ENCODE assay signal across 10 cellular contexts in the genomic region with DNA sequence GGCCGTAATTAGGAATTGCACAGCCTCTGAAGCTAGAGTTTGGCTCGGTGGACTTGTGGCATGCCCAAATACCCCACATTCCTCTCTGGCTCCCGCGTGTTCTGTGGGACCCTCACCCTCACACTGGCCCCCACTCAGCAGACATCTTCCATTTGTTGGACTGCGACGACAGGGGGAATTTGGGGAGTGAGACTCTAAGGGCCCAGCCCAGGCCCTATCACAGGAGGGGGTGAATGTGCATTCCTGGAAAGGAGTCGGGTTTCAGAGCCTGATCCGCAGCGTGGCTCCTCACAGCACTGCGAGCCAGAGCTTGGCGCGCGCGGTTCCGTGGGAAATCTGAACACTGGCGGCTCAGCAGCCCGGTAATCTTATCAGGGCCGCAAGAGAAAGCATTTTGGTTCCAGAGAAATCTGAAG. TPM values are rescaled to one million over a fixed set of nuclear protein-coding genes. Genes with fewer than 3 reads are reported as not detected.
DNase-seq lines count a peak whose midpoint lies in the region; ATAC-seq, FAIRE-seq and TF ChIP-seq lines count a peak whose summit lies in the region.
"Had no signal": no experiment of that assay in that cellular context is flagged by ENCODE, and none has a peak within 500 bp of the region (broad histone marks: within the 10 kb centered on the region; RNA-seq: fewer than 3 reads in every experiment).

No MANE protein-coding gene starts in this region.

- intact Hi-C loops in GM12878 (cut with micrococcal nuclease; ENCODE audit: unreplicated experiment) = loop anchor here (10.0 kb wide), 1 partner anchor 80 kb away; the partner anchor contains the start of gene CREG1

- POLR2A ChIA-PET in GM12878 (lab: Charles Lee) = interaction anchor here (0.6 to 3.9 kb wide), 9 partner anchors 10 to 81 kb away, joined by 3 to 19 read pairs (median 4); partner anchors contain the start of gene CREG1

- no peaks in the 10 kb centered on the region for H3K27me3 Mint-ChIP-seq in activated naive CD4-positive, alpha-beta T cell treated with anti-CD3 and anti-CD28 coated beads, Interleukin-2, amount 10 ng/mL, durations not matched to agents 7 days and 5 days

- no peak for FAIRE-seq in GM12878 (lab: Jason Lieb, UNC)

- no peak for TF ChIP-seq POLR2A in GM12878 (IDR thresholded peaks at IDR 0.05; ENCODE audit: low read depth, low read length)

- no peaks in the 10 kb centered on the region for H3K9me3 ChIP-seq in GM12878 (replicated peaks; ENCODE audit: control insufficient read depth, insufficient read depth, low read length)

- TF ChIP-seq RAD21 in GM12878 (IDR thresholded peaks at IDR 0.05; ENCODE audit: insufficient read depth, low read depth, low read length) = no peak

- no peak for TF ChIP-seq CTCF in GM12878 (IDR thresholded peaks at IDR 0.05 in 2 of 3, conservative IDR thresholded peaks at IDR 0.05 in 1 of 3; ENCODE audit: control insufficient read depth in 2 of 3, extremely low read depth in 1 of 3, insufficient read depth in 1 of 3, low read depth in 3 of 3, low read length in 3 of 3)

- H3K27ac Mint-ChIP-seq in activated naive CD4-positive, alpha-beta T cell treated with anti-CD3 and anti-CD28 coated beads, Interleukin-2, amount 10 ng/mL, durations not matched to agents 7 days and 5 days = peak overlapping the region; percentile 87
- no peak overlapping the region for H3K27ac Mint-ChIP-seq in activated naive CD4-positive, alpha-beta T cell treated with anti-CD3 and anti-CD28 coated beads, Interleukin-2, amount 50 U/mL, for 72 hours

- BruUV-seq in GM12878 (replicated peaks; lab: Mats Ljungman, UMichigan) = no TSS peak

- RAD21 ChIA-PET in GM12878 (lab: Charles Lee; ENCODE audit: unreplicated experiment) = interaction anchor here (0.8 to 13.0 kb wide), 6 partner anchors 15 to 52 kb away, joined by 3 to 159 read pairs (median 43); no protein-coding TSS in a partner anchor

- no peak overlapping the region for H2AFZ ChIP-seq in GM12878 (ENCODE audit: control insufficient read depth, low read depth, low read length)

- H4K20me1 ChIP-seq in GM12878 (ENCODE audit: control insufficient read depth, insufficient read depth) = no peaks in the 10 kb centered on the region; the same call in 1 of the 2 replicates

- no peaks in the 10 kb centered on the region for H3K27me3 ChIP-seq in GM12878 (replicated peaks in 1 of 2; ENCODE audit: control insufficient read depth in 2 of 2, insufficient read depth in 2 of 2, low read length in 1 of 2)

- in situ Hi-C loops in GM12878 (cut with MboI) = no loop called here

- H3K36me3 ChIP-seq in GM12878 (ENCODE audit: control insufficient read depth in 2 of 2, insufficient read depth in 2 of 2, low read length in 1 of 2) = peaks cover 0 to 24% of the 10 kb centered on the region in 2 experiments; a peak in 3 of 4 replicates

- SMC1A ChIA-PET in GM12878 (lab: Charles Lee; ENCODE audit: uncharacterized antibody, unreplicated experiment) = interaction anchor here (2.1 to 12.4 kb wide), 9 partner anchors 7 to 82 kb away, joined by 5 to 170 read pairs (median 28); partner anchors contain the start of gene CREG1

- CTCF ChIA-PET in activated naive CD4-positive, alpha-beta T cell treated with anti-CD3 and anti-CD28 coated beads, Interleukin-2, amount 10 ng/mL, durations not matched to agents 7 days and 5 days (lab: Charles Lee) = interaction anchor here (0.8 to 12.4 kb wide), 4 partner anchors 15 to 52 kb away, joined by 4 to 236 read pairs (median 24); no protein-coding TSS in a partner anchor
- CTCF ChIA-PET in GM12878 (lab: Yijun Ruan, JAX) = interaction anchor here (0.6 to 9.4 kb wide), 7 partner anchors 11 to 447 kb away, joined by 3 to 129 read pairs (median 5); no protein-coding TSS in a partner anchor

- peaks cover 87% of the 10 kb centered on the region for H3K79me2 ChIP-seq in GM12878 (ENCODE audit: control insufficient read depth, insufficient read depth, low read length)

- H3K4me3 Mint-ChIP-seq in activated naive CD4-positive, alpha-beta T cell treated with anti-CD3 and anti-CD28 coated beads, Interleukin-2, amount 10 ng/mL, durations not matched to agents 7 days and 5 days = no peak overlapping the region

- ATAC-seq in activated naive CD4-positive, alpha-beta T cell treated with anti-CD3 and anti-CD28 coated beads, Interleukin-2, amount 50 U/mL, for 72 hours = no peak
- ATAC-seq in GM12878 = no peak
- no peak for ATAC-seq in HG02678 (IDR thresholded peaks at IDR 0.05; ENCODE audit: unreplicated experiment)
- no peak for ATAC-seq in GM18861 (IDR thresholded peaks at IDR 0.05; ENCODE audit: unreplicated experiment)
- ATAC-seq in HG02973 (IDR thresholded peaks at IDR 0.05; ENCODE audit: unreplicated experiment) = no peak

- 96% methylated on average over 18 of the region's 18 CpGs for WGBS in GM12878 (ENCODE audit: insufficient coverage, insufficient replicate concordance, low lambda C conversion rate, missing lambda C conversion rate)

- peak overlapping the region; percentile 80 for H3K4me2 ChIP-seq in GM12878 (ENCODE audit: control insufficient read depth, insufficient read depth)

- no peak for TF ChIP-seq EP300 in GM12878 (IDR thresholded peaks at IDR 0.05; ENCODE audit: borderline replicate concordance in 1 of 2, control insufficient read depth in 1 of 2, low read depth in 2 of 2, low read length in 2 of 2)

- H3K27ac ChIP-seq in GM12878 (ENCODE audit: control insufficient read depth, insufficient read depth) (0 out of 2 replicates have a peak overlapping the region, but pooled peaks have one; percentile 79), temporal lobe (ENCODE audit: low read depth, low read length) (peak overlapping the region; percentile 44)
- H3K27ac ChIP-seq: SK-N-MC had no signal

- H3K36me3 Mint-ChIP-seq in activated naive CD4-positive, alpha-beta T cell treated with anti-CD3 and anti-CD28 coated beads, Interleukin-2, amount 10 ng/mL, durations not matched to agents 7 days and 5 days = peaks cover 79% of the 10 kb centered on the region
- peaks cover 21 to 64% of the 10 kb centered on the region in 2 donors for H3K36me3 Mint-ChIP-seq in activated naive CD4-positive, alpha-beta T cell treated with anti-CD3 and anti-CD28 coated beads, Interleukin-2, amount 50 U/mL, for 72 hours

- no peaks in the 10 kb centered on the region for H3K9me3 Mint-ChIP-seq in activated naive CD4-positive, alpha-beta T cell treated with anti-CD3 and anti-CD28 coated beads, Interleukin-2, amount 10 ng/mL, durations not matched to agents 7 days and 5 days
- no peaks in the 10 kb centered on the region for H3K9me3 Mint-ChIP-seq in activated naive CD4-positive, alpha-beta T cell treated with anti-CD3 and anti-CD28 coated beads, Interleukin-2, amount 50 U/mL, for 72 hours

- H3K4me1 Mint-ChIP-seq in activated naive CD4-positive, alpha-beta T cell treated with anti-CD3 and anti-CD28 coated beads, Interleukin-2, amount 10 ng/mL, durations not matched to agents 7 days and 5 days = peaks cover 73% of the 10 kb centered on the region

- peak overlapping the region; percentile 41; the same call in 1 of the 2 replicates for H3K4me3 ChIP-seq in GM12878
- H3K4me3 ChIP-seq: SK-N-MC had no signal

- peaks cover 43% of the 10 kb centered on the region for H3K4me1 ChIP-seq in GM12878 (ENCODE audit: control insufficient read depth, insufficient read depth, low read length)

- no peak for DNase-seq in activated naive CD4-positive, alpha-beta T cell treated with anti-CD3 and anti-CD28 coated beads, Interleukin-2, amount 10 ng/mL, durations not matched to agents 7 days and 5 days
- no peak for DNase-seq in activated naive CD4-positive, alpha-beta T cell treated with anti-CD3 and anti-CD28 coated beads, Interleukin-2, amount 50 U/mL, for 72 hours (ENCODE audit: low spot score in 2 of 2)
- DNase-seq in GM12878 (ENCODE audit: low read depth, low spot score) (no peak), islet precursor cell (peak; percentile 73)
- DNase-seq: C1 segment of cervical spinal cord had no signal

- H3K9ac ChIP-seq in GM12878 (ENCODE audit: control insufficient read depth, insufficient read depth, low read length) = no peak overlapping the region

TF ChIP-seq in GM12878, 131 proteins besides CTCF, POLR2A, EP300 and RAD21:
- TF ChIP-seq MYB (IDR thresholded peaks at IDR 0.05; ENCODE audit: borderline replicate concordance, low read depth, low read length) (no peak), BACH1 (IDR thresholded peaks at IDR 0.05; ENCODE audit: borderline replicate concordance) (no peak), BHLHE40 (IDR thresholded peaks at IDR 0.05; ENCODE audit: borderline replicate concordance in 1 of 2, low read depth in 2 of 2, low read length in 1 of 2) (no peak), SUPT20H (IDR thresholded peaks at IDR 0.05; ENCODE audit: borderline replicate concordance, control insufficient read depth, low read depth, low read length) (no peak), TBL1XR1 (IDR thresholded peaks at IDR 0.05; ENCODE audit: low read depth, low read length) (no peak), ATF7 (IDR thresholded peaks at IDR 0.05; ENCODE audit: low read depth) (no peak), STAT3 (IDR thresholded peaks at IDR 0.05; ENCODE audit: low read depth, low read length) (no peak), SMC3 (IDR thresholded peaks at IDR 0.05; ENCODE audit: borderline replicate concordance, low read length) (no peak), DPF2 (IDR thresholded peaks at IDR 0.05) (no peak), HCFC1 (IDR thresholded peaks at IDR 0.05; ENCODE audit: low read length) (no peak)

RNA-seq across cellular contexts. Expression of gene RCSD1, which starts 5.2 kb away (rescaled TPM):
- 10 to 100 TPM; 28.2 to 65.6 TPM for total RNA-seq in activated naive CD4-positive, alpha-beta T cell treated with anti-CD3 and anti-CD28 coated beads, Interleukin-2, amount 50 U/mL, for 72 hours
- 50.6 and 59.2 TPM in 2 replicates for total RNA-seq in GM12878 (2013; cell fraction: nucleolus; rRNA removed)
- total RNA-seq in GM12878 (2014; rRNA removed) (64.2 and 65.7 TPM in 2 replicates), GM12878 (2014; rRNA removed; fragmentation: Illumina TruSeq; extraction: Trizol) (73.6 and 76.7 TPM in 2 replicates), GM12878 (2021) (77.4 and 78.3 TPM in 2 replicates), temporal lobe (3.9 TPM)
- polyA plus RNA-seq in GM12878 (2011; ENCODE audit: low read depth) = 42.5 TPM
- polyA plus RNA-seq in GM12878 (2011; rRNA removed) (54.8 and 59.3 TPM in 2 replicates), GM12878 (2014; fragmentation: Illumina TruSeq; extraction: Trizol) (56.8 and 71.5 TPM in 2 replicates), GM12878 (2014; fragmentation: Nextera tagmentation; extraction: Ambion mirVana) (10 to 100 TPM; 11.4 to 18.9 TPM), GM12878 (2014; rRNA removed) (69.6 and 71.7 TPM in 2 replicates), GM12878 (2016; fragmentation: Nextera tagmentation; extraction: Ambion mirVana) (10 to 100 TPM; 74.6 to 75.7 TPM)
- polyA plus RNA-seq in GM12878 (2011; cell fraction: cytosol; rRNA removed) = 37.4 and 40.7 TPM in 2 replicates
- polyA plus RNA-seq in GM12878 (2011; cell fraction: nucleus; rRNA removed) = 21.2 and 25.8 TPM in 2 replicates
- polyA plus RNA-seq in GM12878 (2012) = 62.9 and 72.8 TPM in 2 replicates
- 45.6 and 53.5 TPM in 2 replicates for polyA minus RNA-seq in GM12878 (2011; rRNA and poly(A)+ RNA removed)
- 19.9 and 20.6 TPM in 2 replicates for polyA minus RNA-seq in GM12878 (2011; cell fraction: cytosol; rRNA and poly(A)+ RNA removed)
- 12.7 and 26.7 TPM in 2 replicates for polyA minus RNA-seq in GM12878 (2011; cell fraction: nucleus; rRNA and poly(A)+ RNA removed)
